In the genomic region with DNA sequence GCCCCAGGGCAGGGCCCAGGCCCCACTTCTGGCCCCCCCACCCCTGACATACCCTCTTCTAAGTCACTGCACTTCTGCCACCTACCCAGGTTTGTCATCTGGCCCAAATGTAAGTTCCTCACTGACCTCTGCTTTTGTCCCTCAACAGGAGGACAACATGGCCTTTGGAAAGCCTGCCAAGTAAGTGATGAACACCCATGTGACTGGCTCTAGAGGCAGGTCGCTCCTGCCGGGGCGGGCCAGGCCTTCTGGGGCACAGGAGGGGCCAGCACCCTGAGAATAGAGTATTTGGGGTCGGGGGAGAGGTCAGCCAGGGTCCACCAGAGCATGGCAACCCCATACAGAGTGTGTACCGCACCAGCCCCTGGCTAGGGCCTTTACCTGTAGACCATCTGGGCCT, we compare ENCODE assay signal across 15 cellular contexts. TPM values are rescaled to one million over a fixed set of nuclear protein-coding genes. Genes with fewer than 3 reads are reported as not detected.
DNase-seq lines count a peak whose midpoint lies in the region; ATAC-seq and TF ChIP-seq lines count a peak whose summit lies in the region.
"Had no signal": no experiment of that assay in that cellular context is flagged by ENCODE, and none has a peak within 500 bp of the region (broad histone marks: within the 10 kb centered on the region; RNA-seq: fewer than 3 reads in every experiment).

No MANE protein-coding gene starts in this region.

- POLR2A ChIA-PET in A673 (lab: Charles Lee; ENCODE audit: low non-redundant PET): no interaction called here
- POLR2A ChIA-PET in naive thymus-derived CD8-positive, alpha-beta T cell (lab: Charles Lee): interaction anchor here (0.5 to 2.2 kb wide), 5 partner anchors 10 to 177 kb away, joined by 3 to 13 read pairs (median 5); a partner anchor contains a TSS
- POLR2A ChIA-PET in HEK293T (lab: Yijun Ruan, JAX): interaction anchor here (1.2 to 2.2 kb wide), 3 partner anchors 9 to 35 kb away, joined by 3 to 10 read pairs (median 4); a partner anchor contains a TSS

- H3K4ac ChIP-seq in mesenchymal stem cell (ENCODE audit: low read depth in 1 of 2, low read length in 2 of 2): no peak overlapping the region

- no peak overlapping the region for H3K18ac ChIP-seq in mesenchymal stem cell (ENCODE audit: low read depth in 1 of 2, low read length in 2 of 2)

- H4K91ac ChIP-seq in mesenchymal stem cell (ENCODE audit: low read length): no peak overlapping the region

- H3K4me1 ChIP-seq in A673 (ENCODE audit: insufficient read depth, low read length, poor library complexity, severe bottlenecking): no peaks in the 10 kb centered on the region
- no peaks in the 10 kb centered on the region for H3K4me1 ChIP-seq in endodermal cell (ENCODE audit: control insufficient read depth, insufficient read depth, low read length)
- peaks cover 8% of the 10 kb centered on the region for H3K4me1 ChIP-seq in mesenchymal stem cell (ENCODE audit: control insufficient read depth, insufficient read depth, low read depth, low read length)
- H3K4me1 ChIP-seq: neural progenitor cell had no signal

- no peak overlapping the region for H2BK120ac ChIP-seq in mesenchymal stem cell (ENCODE audit: low read depth, low read length)

- H3K36me3 ChIP-seq in A673 (ENCODE audit: insufficient read depth, low read length, poor library complexity, severe bottlenecking): peaks cover 40% of the 10 kb centered on the region
- peaks cover 53% of the 10 kb centered on the region for H3K36me3 ChIP-seq in endodermal cell (ENCODE audit: control insufficient read depth, insufficient read depth, low read length)
- peaks cover 72 to 79% of the 10 kb centered on the region in 2 experiments for H3K36me3 ChIP-seq in mesenchymal stem cell (ENCODE audit: control insufficient read depth in 1 of 2, insufficient read depth in 2 of 2, low read depth in 1 of 2, low read length in 2 of 2)
- H3K36me3 ChIP-seq: neural progenitor cell had no signal

- ATAC-seq in GM21423 (IDR thresholded peaks at IDR 0.05; ENCODE audit: unreplicated experiment): no peak
- no peak for ATAC-seq in naive thymus-derived CD8-positive, alpha-beta T cell

- H3K4me3 Mint-ChIP-seq in CD14-positive monocyte (no peak overlapping the region), endodermal cell (no peak overlapping the region)
- no peak overlapping the region for H3K4me3 Mint-ChIP-seq in naive thymus-derived CD8-positive, alpha-beta T cell
- H3K4me3 Mint-ChIP-seq: neural progenitor cell had no signal

- no peak overlapping the region for H2BK15ac ChIP-seq in mesenchymal stem cell (ENCODE audit: low read depth, poor library complexity, severe bottlenecking)

- H3K4me1 Mint-ChIP-seq in CD14-positive monocyte: peaks cover 8% of the 10 kb centered on the region
- no peaks in the 10 kb centered on the region for H3K4me1 Mint-ChIP-seq in endodermal cell
- peaks cover 18 to 51% (median 45%) of the 10 kb centered on the region in 4 donors for H3K4me1 Mint-ChIP-seq in naive thymus-derived CD8-positive, alpha-beta T cell

- H2BK5ac ChIP-seq in mesenchymal stem cell (ENCODE audit: low read depth, low read length, poor library complexity, severe bottlenecking): no peak overlapping the region

- no peaks in the 10 kb centered on the region for H3K9me3 ChIP-seq in A673 (ENCODE audit: low read depth, low read length, poor library complexity, severe bottlenecking)
- H3K9me3 ChIP-seq in endodermal cell (ENCODE audit: control insufficient read depth, low read length): no peaks in the 10 kb centered on the region
- no peaks in the 10 kb centered on the region for H3K9me3 ChIP-seq in mesenchymal stem cell (ENCODE audit: control insufficient read depth, low read length)
- H3K9me3 ChIP-seq: prostate gland, suprapubic skin had no signal

- H3K4me2 ChIP-seq in mesenchymal stem cell (ENCODE audit: low read length, poor library complexity, severe bottlenecking): no peak overlapping the region
- H3K4me2 ChIP-seq: KMS-11, neural progenitor cell had no signal

- TF ChIP-seq CTCF in A673 (conservative IDR thresholded peaks at IDR 0.05; ENCODE audit: low read depth, low read length) (no peak), CD14-positive monocyte (IDR thresholded peaks at IDR 0.05) (no peak), endodermal cell (conservative IDR thresholded peaks at IDR 0.05) (no peak)

- CTCF ChIA-PET in A673 (lab: Charles Lee): interaction anchor here (0.5 to 1.2 kb wide), 2 partner anchors 166 to 275 kb away, joined by 3 to 8 read pairs; no protein-coding TSS in a partner anchor
- CTCF ChIA-PET in HEK293T (lab: Yijun Ruan, JAX): interaction anchor here (1.0 to 1.8 kb wide), 8 partner anchors 9 to 331 kb away, joined by 3 to 7 read pairs (median 4); a partner anchor contains a TSS

- H3K79me1 ChIP-seq in mesenchymal stem cell (replicated peaks; ENCODE audit: low read length, poor library complexity, severe bottlenecking): peaks cover 29% of the 10 kb centered on the region

- DNase-seq in A673 (ENCODE audit: low spot score) (no peak), CD14-positive monocyte (ENCODE audit: low spot score) (no peak), endodermal cell (peak; percentile 41), mesenchymal stem cell (no peak), HEK293T (ENCODE audit: extremely low spot score) (no peak)
- no peak for DNase-seq in naive thymus-derived CD8-positive, alpha-beta T cell
- DNase-seq: cortex of kidney, NCI-H187 treated with DMSO at 0.1 percent for 48 hours, RPMI8226 had no signal

- H3K14ac ChIP-seq in mesenchymal stem cell (ENCODE audit: low read length in 2 of 2): no peak overlapping the region

- no peak overlapping the region for H2AFZ ChIP-seq in mesenchymal stem cell (ENCODE audit: low read depth, low read length)
- H2AFZ ChIP-seq: neural progenitor cell had no signal

- no peak overlapping the region for H4K8ac ChIP-seq in mesenchymal stem cell (ENCODE audit: low read length)

- H3K27me3 Mint-ChIP-seq in CD14-positive monocyte (ENCODE audit: low read depth in 3 of 3) (peaks cover 0 to 3% (median 2%) of the 10 kb centered on the region in 3 donors), endodermal cell (ENCODE audit: insufficient read depth) (no peaks in the 10 kb centered on the region)
- H3K27me3 Mint-ChIP-seq in naive thymus-derived CD8-positive, alpha-beta T cell: no peaks in the 10 kb centered on the region

- H3K9ac ChIP-seq in endodermal cell (ENCODE audit: extremely low read depth, low read length, poor library complexity, severe bottlenecking): no peak overlapping the region
- H3K9ac ChIP-seq in mesenchymal stem cell (ENCODE audit: low read length): peak overlapping the region; percentile 11
- H3K9ac ChIP-seq: KMS-11, neural progenitor cell had no signal

- BruUV-seq in A673 (replicated peaks; lab: Mats Ljungman, UMichigan): no TSS peak

- no peak overlapping the region for H2BK12ac ChIP-seq in mesenchymal stem cell (ENCODE audit: low read length in 2 of 2)

- H3K27me3 ChIP-seq in A673 (replicated peaks; ENCODE audit: insufficient read depth, low read depth, low read length, poor library complexity) (no peaks in the 10 kb centered on the region), endodermal cell (ENCODE audit: control insufficient read depth, insufficient read depth, low read length, poor library complexity, severe bottlenecking) (no peaks in the 10 kb centered on the region), mesenchymal stem cell (ENCODE audit: control insufficient read depth in 1 of 2, insufficient read depth in 1 of 2, low read length in 2 of 2) (no peaks in the 10 kb centered on the region)
- H3K27me3 ChIP-seq: neural progenitor cell, suprapubic skin had no signal

- H3K27ac Mint-ChIP-seq in CD14-positive monocyte: peak overlapping the region in 4 of 7 donors; percentile 10 to 75 (median 42)
- H3K27ac Mint-ChIP-seq in endodermal cell: no peak overlapping the region
- H3K27ac Mint-ChIP-seq in naive thymus-derived CD8-positive, alpha-beta T cell: peak overlapping the region in 3 of 10 donors; percentile 18 to 72 (median 41)
- H3K27ac Mint-ChIP-seq: neural progenitor cell had no signal

- H3K4me3 ChIP-seq in A673 (ENCODE audit: low read depth, low read length, poor library complexity, severe bottlenecking) (no peak overlapping the region), endodermal cell (ENCODE audit: low read length) (no peak overlapping the region), mesenchymal stem cell (ENCODE audit: insufficient read depth in 1 of 2, low read depth in 1 of 2, low read length in 2 of 2) (no peak overlapping the region)
- H3K4me3 ChIP-seq: neural progenitor cell, prostate gland, suprapubic skin had no signal

- intact Hi-C loops in A673 (cut with micrococcal nuclease; ENCODE audit: unreplicated experiment) (no loop called here), CD14-positive monocyte (cut with micrococcal nuclease) (no loop called here)

- WGBS in endodermal cell (ENCODE audit: insufficient coverage in 1 of 2, insufficient read length in 1 of 2), 2 experiments: 94 to 97% methylated on average over 5 of the region's 5 CpGs
- WGBS in mesenchymal stem cell: 98% methylated on average over 5 of the region's 5 CpGs

- H3K27ac ChIP-seq in A673 (ENCODE audit: low read depth, low read length, poor library complexity, severe bottlenecking) (peak overlapping the region; percentile 10), endodermal cell (ENCODE audit: low read depth, low read length) (no peak overlapping the region), mesenchymal stem cell (ENCODE audit: low read length, poor library complexity, severe bottlenecking) (no peak overlapping the region)
- H3K27ac ChIP-seq: KMS-11, neural progenitor cell, prostate gland, suprapubic skin had no signal

- H3K36me3 Mint-ChIP-seq in CD14-positive monocyte (peaks cover 66 to 89% of the 10 kb centered on the region in 2 donors), endodermal cell (ENCODE audit: low read depth) (peaks cover 46% of the 10 kb centered on the region)
- H3K36me3 Mint-ChIP-seq in naive thymus-derived CD8-positive, alpha-beta T cell: peaks cover 0 to 60% (median 0%) of the 10 kb centered on the region in 3 donors

- H3K23ac ChIP-seq in mesenchymal stem cell (ENCODE audit: low read length in 2 of 2): no peak overlapping the region

- peaks cover 0 to 2% (median 0%) of the 10 kb centered on the region in 7 donors for H3K9me3 Mint-ChIP-seq in CD14-positive monocyte
- H3K9me3 Mint-ChIP-seq in endodermal cell: no peaks in the 10 kb centered on the region
- no peaks in the 10 kb centered on the region for H3K9me3 Mint-ChIP-seq in naive thymus-derived CD8-positive, alpha-beta T cell
- H3K9me3 Mint-ChIP-seq: neural progenitor cell had no signal

- no peak overlapping the region for H2AK5ac ChIP-seq in mesenchymal stem cell (ENCODE audit: low read length, severe bottlenecking)

RNA-seq across cellular contexts. Expression of a gene that starts 9.9 kb away (rescaled TPM):
- total RNA-seq in A673 (2021): 2.1 and 3.6 TPM in 2 replicates
- polyA plus RNA-seq in CD14-positive monocyte: 10 to 100 TPM; 26.9 to 44.6 TPM
- total RNA-seq in endodermal cell: 1 to 10 TPM; 6.7 to 7.5 TPM
- 3.2 TPM for polyA plus RNA-seq in endodermal cell (2013, experiment 1 of 2)
- polyA plus RNA-seq in endodermal cell (2013, experiment 2 of 2): 4.9 TPM
- 0.39 TPM for polyA plus RNA-seq in mesenchymal stem cell (2013, experiment 1 of 2)
- 0.59 TPM for polyA plus RNA-seq in mesenchymal stem cell (2013, experiment 2 of 2)
- total RNA-seq in naive thymus-derived CD8-positive, alpha-beta T cell: 100 to 1,000 TPM; 125 to 135 TPM
- polyA plus RNA-seq in naive thymus-derived CD8-positive, alpha-beta T cell: 10 to 100 TPM; 74.4 to 92.3 (median 91.9) TPM

RNA-seq across cellular contexts. Expression of a gene that starts 10.0 kb away (rescaled TPM):
- total RNA-seq in A673 (2021): 48.5 and 55.5 TPM in 2 replicates
- polyA plus RNA-seq in CD14-positive monocyte: 10 to 100 TPM; 23.2 to 24.6 TPM
- 10 to 100 TPM; 26.0 to 31.8 TPM for total RNA-seq in endodermal cell
- polyA plus RNA-seq in endodermal cell (2013, experiment 1 of 2): 22.2 TPM
- polyA plus RNA-seq in endodermal cell (2013, experiment 2 of 2): 22.5 TPM
- polyA plus RNA-seq in mesenchymal stem cell (2013, experiment 1 of 2): 37.1 TPM
- polyA plus RNA-seq in mesenchymal stem cell (2013, experiment 2 of 2): 36.1 TPM
- 10 to 100 TPM; 42.5 to 44.0 TPM for total RNA-seq in naive thymus-derived CD8-positive, alpha-beta T cell
- polyA plus RNA-seq in naive thymus-derived CD8-positive, alpha-beta T cell: 10 to 100 TPM; 54.1 to 57.1 (median 56.9) TPM

RNA-seq across cellular contexts. Expression of a gene that starts 34.8 kb away (rescaled TPM):
- total RNA-seq in A673 (2021) (2.4 and 2.9 TPM in 2 replicates), endodermal cell (10 to 100 TPM in 1 of 2 donors, 1 to 10 TPM in 1; 6.6 to 11.5 TPM)
- 1 to 10 TPM; 3.2 to 6.7 TPM for polyA plus RNA-seq in CD14-positive monocyte
- 14.9 TPM for polyA plus RNA-seq in endodermal cell (2013, experiment 1 of 2)
- 14.3 TPM for polyA plus RNA-seq in endodermal cell (2013, experiment 2 of 2)
- 27.2 TPM for polyA plus RNA-seq in mesenchymal stem cell (2013, experiment 1 of 2)
- 28.1 TPM for polyA plus RNA-seq in mesenchymal stem cell (2013, experiment 2 of 2)
- 10 to 100 TPM; 10.1 to 11.6 TPM for total RNA-seq in naive thymus-derived CD8-positive, alpha-beta T cell
- polyA plus RNA-seq in naive thymus-derived CD8-positive, alpha-beta T cell: 1 to 10 TPM; 1.7 to 6.0 (median 3.0) TPM

RNA-seq across cellular contexts. Expression of a gene that starts 42.7 kb away (rescaled TPM):
- total RNA-seq in A673 (2021) (not detected in 2 replicates), endodermal cell (under 1 TPM in 1 of 2 donors, not detected in 1; 0.26 TPM)
- polyA plus RNA-seq in CD14-positive monocyte: not detected
- polyA plus RNA-seq in endodermal cell (2013, experiment 1 of 2): not detected
- not detected for polyA plus RNA-seq in endodermal cell (2013, experiment 2 of 2)
- polyA plus RNA-seq in mesenchymal stem cell (2013, experiment 1 of 2): not detected
- not detected for polyA plus RNA-seq in mesenchymal stem cell (2013, experiment 2 of 2)
- not detected for total RNA-seq in naive thymus-derived CD8-positive, alpha-beta T cell
- not detected for polyA plus RNA-seq in naive thymus-derived CD8-positive, alpha-beta T cell
- total RNA-seq: HT1080 had no signal

RNA-seq across cellular contexts. Expression of a gene that starts 51.2 kb away (rescaled TPM):
- total RNA-seq in A673 (2021) (not detected in 2 replicates), endodermal cell (1 to 10 TPM; 1.6 to 1.8 TPM)
- not detected for polyA plus RNA-seq in CD14-positive monocyte
- polyA plus RNA-seq in endodermal cell (2013, experiment 1 of 2): 1.4 TPM
- 0.83 TPM for polyA plus RNA-seq in endodermal cell (2013, experiment 2 of 2)
- polyA plus RNA-seq in mesenchymal stem cell (2013, experiment 1 of 2): not detected
- polyA plus RNA-seq in mesenchymal stem cell (2013, experiment 2 of 2): not detected
- not detected for total RNA-seq in naive thymus-derived CD8-positive, alpha-beta T cell
- polyA plus RNA-seq in naive thymus-derived CD8-positive, alpha-beta T cell: under 1 TPM in 1 of 3 donors, not detected in 2; 0.17 TPM
- total RNA-seq: HT1080 had no signal

Comparison
In these comparisons a context has a peak if more than half of its experiments do, and no peak if none do; other contexts are left out.
1. RNA of a gene that starts 9.9 kb away (total RNA-seq): 125 to 135 TPM in naive thymus-derived CD8-positive, alpha-beta T cell; 6.7 to 7.5 TPM in endodermal cell and 2.1 to 3.6 TPM in A673; every median in the first group is over 10 times any median in the second.